Comparison of ENCODE assay signal across 8 cellular contexts in genomic region chr6:96521625-96522468, GRCh38. TPM values are rescaled to one million over a fixed set of nuclear protein-coding genes. Genes with fewer than 3 reads are reported as not detected.
DNase-seq lines count a peak whose midpoint lies in the region; ATAC-seq, FAIRE-seq and TF ChIP-seq lines count a peak whose summit lies in the region.

Gene UFL1 (plus strand): TSS chr6:96521806. CDS start chr6:96521874, 68 bp downstream.

- CTCF ChIA-PET in HepG2 (lab: Yijun Ruan, JAX; ENCODE audit: low intra/inter-chr PET ratio, low total read pairs), result no interaction called here

- H3K9me3 ChIP-seq in HepG2 (ENCODE audit: low read length), result no peaks in the 10 kb centered on the region

- POLR2A ChIA-PET in HepG2 (lab: Yijun Ruan, JAX), result interaction anchor here (1.0 to 1.6 kb wide), 3 partner anchors 10 to 376 kb away, joined by 3 to 4 read pairs (median 3); partner anchors contain the start of gene NDUFAF4

- peaks cover 22% of the 10 kb centered on the region for H3K79me2 ChIP-seq in HepG2 (ENCODE audit: insufficient read depth, low read length)

- no peak for FAIRE-seq in HepG2 (lab: Jason Lieb, UNC)

- H3K9ac ChIP-seq in HepG2 (ENCODE audit: insufficient read depth, low read depth, low read length), result peak within 1 kb of the TSS; percentile 94

- peak; percentile 42 to 95 (median 90) for DNase-seq in C1 segment of cervical spinal cord (lab: John Stamatoyannopoulos, UW)
- DNase-seq in NCI-H748 treated with DMSO at 0.1 percent for 48 hours (lab: John Stamatoyannopoulos, UW), result peak; percentile 94
- DNase-seq in activated CD4-positive, alpha-beta T cell treated with anti-CD3 and anti-CD28 coated beads, Interleukin-2, amount 50 U/mL, for 4 hours, result peak; percentile 88 to 92
- peak; percentile 82 to 95 for DNase-seq in dermis microvascular lymphatic vessel endothelial cell (ENCODE audit: low read depth in 2 of 2)
- peak; percentile 85 for DNase-seq in HepG2 (ENCODE audit: low spot score)
- peak; percentile 95 for DNase-seq in stimulated activated CD4-positive, alpha-beta T cell treated with anti-CD3 and anti-CD28 coated beads, Interleukin-4, amount 100 ng/mL, for 1 hour

- ATAC-seq in GM19372 (IDR thresholded peaks at IDR 0.05; ENCODE audit: low read depth, unreplicated experiment) (peak; percentile 95), HG03558 (IDR thresholded peaks at IDR 0.05; ENCODE audit: extremely low read depth, unreplicated experiment) (peak; percentile 93), HepG2 (peak; percentile 98)

- H3K36me3 ChIP-seq in HepG2 (replicated peaks in 1 of 2; ENCODE audit: control insufficient read depth in 1 of 2, insufficient read depth in 2 of 2, low read length in 2 of 2), result peaks cover 1 to 2% of the 10 kb centered on the region in 2 experiments; a peak in 2 of 5 replicates

- no TSS peak for BruUV-seq in HepG2 (replicated peaks; lab: Mats Ljungman, UMichigan)

- TF ChIP-seq EP300 in HepG2 (IDR thresholded peaks at IDR 0.05; ENCODE audit: low read depth in 2 of 2, low read length in 2 of 2) (no peak; a peak in 2 of 4 replicates), HepG2 (CRISPR knock-in tag; IDR thresholded peaks at IDR 0.05; ENCODE audit: borderline replicate concordance) (no peak; the same call in 1 of the 2 replicates)

- no peaks in the 10 kb centered on the region; a peak in 1 of 5 replicates for H3K27me3 ChIP-seq in HepG2 (ENCODE audit: control insufficient read depth in 1 of 2, insufficient read depth in 2 of 2, low read length in 2 of 2)

- peak within 1 kb of the TSS; percentile 80 for H2AFZ ChIP-seq in HepG2 (ENCODE audit: low read length)

- in situ Hi-C loops in HepG2 (cut with HindIII; ENCODE audit: extremely low pct_ligation_motif_present, low pct_unique_long_range_greater_than_20kb), result no loop called here

- H3K4me3 ChIP-seq in HepG2 (replicated peaks in 1 of 3; ENCODE audit: insufficient read depth in 1 of 3, low read depth in 2 of 3, low read length in 3 of 3), result peak within 1 kb of the TSS; percentile 70 to 93 (median 83)

- peaks cover 24% of the 10 kb centered on the region for H3K4me1 ChIP-seq in HepG2 (ENCODE audit: insufficient read depth, low read length)

- intact Hi-C loops in HepG2 (cut with micrococcal nuclease; ENCODE audit: unreplicated experiment), result loop anchor here (2.0 kb wide), 1 partner anchor 375 kb away; the partner anchor contains the start of gene NDUFAF4

- peak within 1 kb of the TSS; percentile 77 for H3K4me2 ChIP-seq in HepG2 (ENCODE audit: low read depth, low read length)

- WGBS in HepG2 (ENCODE audit: low lambda C conversion rate), result 0% methylated on average over 11 of the region's 64 CpGs

- peak within 1 kb of the TSS; percentile 98 for H3K27ac ChIP-seq in HepG2 (ENCODE audit: extremely low read length, insufficient read depth, low read length)

- TF ChIP-seq CTCF in HepG2 (CRISPR knock-in tag; IDR thresholded peaks at IDR 0.05), result 0 out of 2 replicates have a peak, but pooled peaks have one; percentile 12

- H4K20me1 ChIP-seq in HepG2 (ENCODE audit: insufficient read depth, low read length), result no peaks in the 10 kb centered on the region

- TF ChIP-seq POLR2A in HepG2 (IDR thresholded peaks at IDR 0.05; ENCODE audit: insufficient read depth in 1 of 2, low read depth in 2 of 2, low read length in 2 of 2), result peak; percentile 98

- no peak for TF ChIP-seq RAD21 in HepG2 (CRISPR knock-in tag; IDR thresholded peaks at IDR 0.05)

TF ChIP-seq in HepG2, 621 proteins besides CTCF, POLR2A, EP300 and RAD21 (continues in another document):
- TF ChIP-seq ZNF335 (CRISPR knock-in tag; IDR thresholded peaks at IDR 0.05) (peak; percentile 46; the same call in 1 of the 2 replicates), ZZZ3 (CRISPR knock-in tag; IDR thresholded peaks at IDR 0.05; ENCODE audit: borderline replicate concordance) (peak; percentile 79; the same call in 1 of the 2 replicates), MEF2D (CRISPR knock-in tag; IDR thresholded peaks at IDR 0.05) (0 out of 2 replicates have a peak, but pooled peaks have one; percentile 14), MYPOP (CRISPR knock-in tag; IDR thresholded peaks at IDR 0.05) (peak; percentile 94), ZSCAN5A (CRISPR knock-in tag; IDR thresholded peaks at IDR 0.05; ENCODE audit: borderline replicate concordance) (peak; percentile 86), ELF4 (CRISPR knock-in tag; IDR thresholded peaks at IDR 0.05; ENCODE audit: borderline replicate concordance) (peak; percentile 75; the same call in 1 of the 2 replicates), ZSCAN25 (CRISPR knock-in tag; IDR thresholded peaks at IDR 0.05) (peak; percentile 74; the same call in 1 of the 2 replicates), ZHX1 (CRISPR knock-in tag; IDR thresholded peaks at IDR 0.05; ENCODE audit: low read depth) (peak; percentile 90)

RNA-seq across cellular contexts. Expression of gene UFL1, which starts in this region (rescaled TPM):
- total RNA-seq in dermis microvascular lymphatic vessel endothelial cell (17.1 and 18.7 TPM in 2 replicates), HepG2 (2016; rRNA removed; fragmentation: Illumina TruSeq; extraction: Trizol) (16.3 and 24.7 TPM in 2 replicates)
- total RNA-seq in HepG2 (2016; cell fraction: cytosol; rRNA removed; fragmentation: Illumina TruSeq; extraction: Trizol; ENCODE audit: low read depth), result 1.4 and 2.9 TPM in 2 replicates
- total RNA-seq in HepG2 (2016; cell fraction: insoluble cytoplasmic fraction; rRNA removed; fragmentation: Illumina TruSeq; extraction: Trizol), result 15.5 and 23.9 TPM in 2 replicates
- total RNA-seq in HepG2 (2016; cell fraction: membrane; rRNA removed; fragmentation: Illumina TruSeq; extraction: Trizol), result 4.3 and 5.0 TPM in 2 replicates
- 33.4 and 33.5 TPM in 2 replicates for total RNA-seq in HepG2 (2016; cell fraction: nucleus; rRNA removed; fragmentation: Illumina TruSeq; extraction: Trizol)
- 7.4 and 8.8 TPM in 2 replicates for polyA plus RNA-seq in HepG2 (2011; rRNA removed)
- polyA plus RNA-seq in HepG2 (2011; cell fraction: cytosol; rRNA removed), result 2.1 and 4.2 TPM in 2 replicates
- polyA plus RNA-seq in HepG2 (2011; cell fraction: nucleus; rRNA removed), result 6.8 and 8.2 TPM in 2 replicates
- 14.8 and 22.3 TPM in 2 replicates for polyA plus RNA-seq in HepG2 (2012)
- polyA plus RNA-seq in HepG2 (2016; cell fraction: cytosol; fragmentation: Illumina TruSeq; extraction: Trizol; ENCODE audit: low read depth), result 0.82 and 0.85 TPM in 2 replicates
- 11.1 and 11.4 TPM in 2 replicates for polyA plus RNA-seq in HepG2 (2016; cell fraction: insoluble cytoplasmic fraction; fragmentation: Illumina TruSeq; extraction: Trizol; ENCODE audit: low read depth)
- 1.7 and 2.2 TPM in 2 replicates for polyA plus RNA-seq in HepG2 (2016; cell fraction: membrane; fragmentation: Illumina TruSeq; extraction: Trizol; ENCODE audit: low read depth)
- polyA plus RNA-seq in HepG2 (2016; cell fraction: nucleus; fragmentation: Illumina TruSeq; extraction: Trizol; ENCODE audit: insufficient read depth, low read depth), result 35.0 and 36.6 TPM in 2 replicates
- polyA minus RNA-seq in HepG2 (2011; rRNA and poly(A)+ RNA removed; ENCODE audit: low replicate concordance), result 2.5 and 3.2 TPM in 2 replicates
- 10.5 and 11.4 TPM in 2 replicates for polyA minus RNA-seq in HepG2 (2011; cell fraction: cytosol; rRNA and poly(A)+ RNA removed)
- polyA minus RNA-seq in HepG2 (2011; cell fraction: nucleus; rRNA and poly(A)+ RNA removed), result 19.5 and 20.1 TPM in 2 replicates

Comparison
In these comparisons a context has a peak if more than half of its experiments do, and no peak if none do; other contexts are left out.
1. Peak in every context shown above with its lines: DNase-seq, ATAC-seq, H3K4me3 ChIP-seq and H3K27ac ChIP-seq.